1 cellular context compared by ENCODE assay signal in the genomic region with DNA sequence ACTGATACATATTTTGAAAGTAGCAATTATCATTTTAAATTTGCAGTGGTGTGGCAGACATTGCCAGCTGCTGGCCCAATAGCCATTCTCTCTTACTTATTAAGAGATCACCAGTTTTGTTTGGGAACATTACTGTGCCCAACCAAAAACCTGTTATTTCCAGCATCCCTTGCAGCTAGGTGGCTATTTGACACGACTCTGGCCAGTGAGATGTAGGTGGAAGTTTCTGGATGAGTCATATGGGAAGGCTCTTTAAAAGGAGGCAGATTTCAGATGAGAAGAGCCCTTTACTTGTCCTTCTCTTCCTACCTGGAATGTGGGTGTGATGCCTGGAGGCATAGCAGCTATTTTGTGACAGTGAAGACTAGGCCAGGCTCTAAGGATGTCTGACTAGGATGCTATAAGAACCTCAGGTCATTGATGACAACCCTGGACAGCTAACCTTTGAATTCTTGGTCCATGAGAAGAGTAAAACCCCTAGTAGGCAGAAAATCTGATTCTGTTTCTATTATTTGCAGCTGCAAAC.
TF ChIP-seq lines count a peak whose summit lies in the region.

No MANE protein-coding gene starts in this region.

TF ChIP-seq in H1, 55 proteins besides CTCF, POLR2A, EP300 and RAD21 (continued from another document):
- no peak for TF ChIP-seq RXRA (IDR thresholded peaks at IDR 0.05; ENCODE audit: insufficient read depth, low read depth, low read length)
